In genomic region chr4:52713456-52713937, GRCh38 we compare ENCODE assay signal across 8 cellular contexts. TPM values are rescaled to one million over a fixed set of nuclear protein-coding genes. Genes with fewer than 3 reads are reported as not detected.
DNase-seq lines count a peak whose midpoint lies in the region; ATAC-seq, FAIRE-seq and TF ChIP-seq lines count a peak whose summit lies in the region.

No MANE protein-coding gene starts in this region.

- no peak overlapping the region for H3K27ac ChIP-seq in ACC112 (ENCODE audit: low read depth, low read length)
- H3K27ac ChIP-seq in HUES48 (ENCODE audit: low read depth, low read length), result peak overlapping the region; percentile 90
- H3K27ac ChIP-seq in K562 (ENCODE audit: extremely low read depth, low read depth, low read length), result peak overlapping the region; percentile 93
- H3K27ac ChIP-seq in mesenchymal stem cell (ENCODE audit: low read length, poor library complexity, severe bottlenecking), result no peak overlapping the region

- no peaks in the 10 kb centered on the region for H3K27me3 ChIP-seq in ACC112 (ENCODE audit: insufficient read depth, low read length)
- H3K27me3 ChIP-seq in HUES48 (ENCODE audit: control insufficient read depth, insufficient read depth, low read length), result no peaks in the 10 kb centered on the region
- no peaks in the 10 kb centered on the region; a peak in 1 of 5 replicates for H3K27me3 ChIP-seq in K562 (ENCODE audit: control insufficient read depth in 2 of 2, insufficient read depth in 2 of 2, low read length in 2 of 2)
- no peaks in the 10 kb centered on the region for H3K27me3 ChIP-seq in mesenchymal stem cell (ENCODE audit: control insufficient read depth in 1 of 2, insufficient read depth in 1 of 2, low read length in 2 of 2)

- H3K4me2 ChIP-seq in K562 (ENCODE audit: insufficient read depth, low read length), result peak overlapping the region; percentile 93
- H3K4me2 ChIP-seq in mesenchymal stem cell (ENCODE audit: low read length, poor library complexity, severe bottlenecking), result peak overlapping the region; percentile 73

- POLR2A ChIA-PET in K562 (lab: Yijun Ruan, JAX), result interaction anchor here (0.6 to 2.2 kb wide), 5 partner anchors 9 to 120 kb away, joined by 3 to 9 read pairs (median 7); no protein-coding TSS in a partner anchor

- no peak overlapping the region for H2BK5ac ChIP-seq in mesenchymal stem cell (ENCODE audit: low read depth, low read length, poor library complexity, severe bottlenecking)

- H3K79me2 ChIP-seq in ACC112 (ENCODE audit: control insufficient read depth, insufficient read depth, low read length, unreplicated experiment) (peaks cover 20% of the 10 kb centered on the region), K562 (ENCODE audit: control insufficient read depth, insufficient read depth, low read length) (peaks cover 41% of the 10 kb centered on the region)

- ATAC-seq in K562 (no peak), HG03565 (IDR thresholded peaks at IDR 0.05; ENCODE audit: unreplicated experiment) (no peak), left lobe of liver (no peak), HG03571 (IDR thresholded peaks at IDR 0.05; ENCODE audit: unreplicated experiment) (no peak)

- no peak overlapping the region for H2BK15ac ChIP-seq in mesenchymal stem cell (ENCODE audit: low read depth, poor library complexity, severe bottlenecking)

- H3K36me3 ChIP-seq in ACC112 (ENCODE audit: insufficient read depth, low read length), result peaks cover 28% of the 10 kb centered on the region
- H3K36me3 ChIP-seq in HUES48 (ENCODE audit: control insufficient read depth, insufficient read depth, low read length), result peaks cover 48% of the 10 kb centered on the region
- H3K36me3 ChIP-seq in K562 (ENCODE audit: control insufficient read depth, insufficient read depth, low read length), result peaks cover 52% of the 10 kb centered on the region
- H3K36me3 ChIP-seq in mesenchymal stem cell (ENCODE audit: control insufficient read depth in 1 of 2, insufficient read depth in 2 of 2, low read depth in 1 of 2, low read length in 2 of 2), result peaks cover 6 to 34% of the 10 kb centered on the region in 2 experiments

- no peak for TF ChIP-seq RAD21 in K562 (CRISPR knock-in tag; conservative IDR thresholded peaks at IDR 0.05 in 1 of 2, IDR thresholded peaks at IDR 0.05 in 1 of 2)

- H3K9me1 ChIP-seq in K562 (ENCODE audit: control insufficient read depth, insufficient read depth, low read length), result no peaks in the 10 kb centered on the region

- H4K20me1 ChIP-seq in K562 (replicated peaks; ENCODE audit: control insufficient read depth, insufficient read depth, low read length), result no peaks in the 10 kb centered on the region

- no peaks in the 10 kb centered on the region for H3K9me3 ChIP-seq in HUES48 (ENCODE audit: control insufficient read depth, insufficient read depth, low read length)
- no peaks in the 10 kb centered on the region for H3K9me3 ChIP-seq in K562 (replicated peaks; ENCODE audit: control insufficient read depth, insufficient read depth, low read depth, low read length)
- H3K9me3 ChIP-seq in mesenchymal stem cell (ENCODE audit: control insufficient read depth, low read length), result no peaks in the 10 kb centered on the region

- 1% methylated on average over 12 of the region's 12 CpGs for WGBS in K562 (ENCODE audit: insufficient coverage, low coverage, missing lambda C conversion rate)
- WGBS in mesenchymal stem cell, result 46% methylated on average over 10 of the region's 12 CpGs

- peak overlapping the region in 1 of 2 experiments; percentile 57 for H3K23ac ChIP-seq in mesenchymal stem cell (ENCODE audit: low read length in 2 of 2)

- H2BK120ac ChIP-seq in mesenchymal stem cell (ENCODE audit: low read depth, low read length), result no peak overlapping the region

- H3K14ac ChIP-seq in mesenchymal stem cell (ENCODE audit: low read length in 2 of 2), result no peak overlapping the region

- peak; percentile 9; the same call in 1 of the 2 replicates for TF ChIP-seq POLR2A in K562 (conservative IDR thresholded peaks at IDR 0.05)

- H2AFZ ChIP-seq in ACC112 (ENCODE audit: low read length, unreplicated experiment), result peak overlapping the region; percentile 72
- no peak overlapping the region for H2AFZ ChIP-seq in K562 (ENCODE audit: low read depth, low read length)
- no peak overlapping the region for H2AFZ ChIP-seq in mesenchymal stem cell (ENCODE audit: low read depth, low read length)

- in situ Hi-C loops in K562 (cut with MboI), result no loop called here

- intact Hi-C loops in K562 (cut with micrococcal nuclease), result loop anchor here (5.0 kb wide), 1 partner anchor 149 kb away; the partner anchor contains the start of gene RASL11B

- no peak overlapping the region for H2BK12ac ChIP-seq in mesenchymal stem cell (ENCODE audit: low read length in 2 of 2)

- H3K9ac ChIP-seq in HUES48 (ENCODE audit: low read depth, low read length) (peak overlapping the region; percentile 96), K562 (ENCODE audit: insufficient read depth in 1 of 2, low read depth in 2 of 2, low read length in 2 of 2) (peak overlapping the region; percentile 96 to 98), mesenchymal stem cell (ENCODE audit: low read length) (peak overlapping the region; percentile 93)

- H4K91ac ChIP-seq in mesenchymal stem cell (ENCODE audit: low read length), result no peak overlapping the region

- peak in 2 of 4 experiments; percentile 26 to 43 for DNase-seq in K562 (ENCODE audit: extremely low read depth in 1 of 4, low spot score in 3 of 4)
- DNase-seq in mesenchymal stem cell, result peak; percentile 25
- DNase-seq in activated gamma-delta T cell (lab: John Stamatoyannopoulos, UW), result no peak
- no peak for DNase-seq in left lobe of liver (ENCODE audit: low spot score)

- peak overlapping the region; percentile 71 for H2AK5ac ChIP-seq in mesenchymal stem cell (ENCODE audit: low read length, severe bottlenecking)

- peaks cover 8% of the 10 kb centered on the region for H3K79me1 ChIP-seq in mesenchymal stem cell (replicated peaks; ENCODE audit: low read length, poor library complexity, severe bottlenecking)

- CTCF ChIA-PET in K562 (lab: Yijun Ruan, JAX; ENCODE audit: low intra/inter-chr PET ratio), result no interaction called here

- peak overlapping the region; percentile 93 for H3K4me3 ChIP-seq in ACC112 (ENCODE audit: low read depth, low read length)
- H3K4me3 ChIP-seq in HUES48 (ENCODE audit: low read depth, low read length), result peak overlapping the region; percentile 92
- H3K4me3 ChIP-seq in K562, result peak overlapping the region; percentile 95
- H3K4me3 ChIP-seq in mesenchymal stem cell (ENCODE audit: insufficient read depth in 1 of 2, low read depth in 1 of 2, low read length in 2 of 2), result peak overlapping the region in 1 of 2 experiments; percentile 98

- no peak overlapping the region for H3K18ac ChIP-seq in mesenchymal stem cell (ENCODE audit: low read depth in 1 of 2, low read length in 2 of 2)

- TF ChIP-seq CTCF in K562 (IDR thresholded peaks at IDR 0.05 in 2 of 3, conservative IDR thresholded peaks at IDR 0.05 in 1 of 3; ENCODE audit: insufficient read depth in 2 of 3, low read depth in 1 of 3, low read length in 3 of 3), result no peak

- no peak overlapping the region for H4K8ac ChIP-seq in mesenchymal stem cell (ENCODE audit: low read length)

- no TSS peak for BruUV-seq in K562 (replicated peaks; lab: Mats Ljungman, UMichigan)

- FAIRE-seq in K562 (lab: Jason Lieb, UNC), result peak; percentile 29

- no peak for TF ChIP-seq EP300 in K562 (IDR thresholded peaks at IDR 0.05; ENCODE audit: low read length)

- no peak overlapping the region for H3K4ac ChIP-seq in mesenchymal stem cell (ENCODE audit: low read depth in 1 of 2, low read length in 2 of 2)

- H3K4me1 ChIP-seq in ACC112 (ENCODE audit: control insufficient read depth, insufficient read depth, low read length, unreplicated experiment) (peaks cover 21% of the 10 kb centered on the region), HUES48 (ENCODE audit: control insufficient read depth, insufficient read depth, low read length) (peaks cover 23% of the 10 kb centered on the region), K562 (replicated peaks in 1 of 2; ENCODE audit: control insufficient read depth in 2 of 2, insufficient read depth in 2 of 2, low read length in 2 of 2) (peaks cover 4 to 21% of the 10 kb centered on the region in 2 experiments; a peak in 4 of 5 replicates), mesenchymal stem cell (ENCODE audit: control insufficient read depth, insufficient read depth, low read depth, low read length) (peaks cover 9% of the 10 kb centered on the region)

RNA-seq across cellular contexts. Expression of gene ERVMER34-1, which starts 37.7 kb away (rescaled TPM):
- 0.81 and 0.99 TPM in 2 replicates for total RNA-seq in K562 (2011; cell fraction: chromatin; rRNA removed; ENCODE audit: low replicate concordance)
- 0.50 and 0.92 TPM in 2 replicates for total RNA-seq in K562 (2011; cell fraction: nucleolus; rRNA removed)
- 0.81 and 1.2 TPM in 2 replicates for total RNA-seq in K562 (2011; cell fraction: nucleoplasm; rRNA removed)
- total RNA-seq in K562 (2014; rRNA removed), result 0.18 and 0.24 TPM in 2 replicates
- total RNA-seq in K562 (2014; rRNA removed; fragmentation: Illumina TruSeq; extraction: Trizol), result 0.22 and 0.25 TPM in 2 replicates
- 0.15 and 0.25 TPM in 2 replicates for total RNA-seq in K562 (2015; rRNA removed; fragmentation: Illumina TruSeq; extraction: Trizol)
- total RNA-seq in K562 (2021), result 0.44 and 0.54 TPM in 2 replicates
- 0.57 TPM in 1 of 2 replicates, not detected in the other for polyA plus RNA-seq in K562 (2011; rRNA removed)
- polyA plus RNA-seq in K562 (2011; cell fraction: cytosol; rRNA removed), result 0.06 and 0.27 TPM in 2 replicates
- 0.14 TPM in 1 of 2 replicates, not detected in the other for polyA plus RNA-seq in K562 (2011; cell fraction: nucleus; rRNA removed)
- polyA plus RNA-seq in K562 (2012), result 0.29 and 0.30 TPM in 2 replicates
- polyA plus RNA-seq in K562 (2014; fragmentation: Illumina TruSeq; extraction: Trizol), result 0.39 and 0.40 TPM in 2 replicates
- under 1 TPM; 0.04 to 0.32 TPM for polyA plus RNA-seq in K562 (2014; fragmentation: Nextera tagmentation; extraction: Ambion mirVana)
- polyA plus RNA-seq in K562 (2014; rRNA removed), result 0.20 and 0.25 TPM in 2 replicates
- 0.60 TPM in 1 of 2 replicates, not detected in the other for polyA minus RNA-seq in K562 (2011; rRNA and poly(A)+ RNA removed)
- not detected in 2 replicates for polyA minus RNA-seq in K562 (2011; cell fraction: cytosol; rRNA and poly(A)+ RNA removed)
- 0.27 TPM in 1 of 2 replicates, not detected in the other for polyA minus RNA-seq in K562 (2011; cell fraction: nucleus; rRNA and poly(A)+ RNA removed)
- 0.75 TPM for polyA plus RNA-seq in mesenchymal stem cell (2013, experiment 1 of 2)
- polyA plus RNA-seq in mesenchymal stem cell (2013, experiment 2 of 2), result 0.63 TPM
- not detected for total RNA-seq in left lobe of liver

RNA-seq across cellular contexts. Expression of gene USP46, which starts 54.4 kb away (rescaled TPM):
- total RNA-seq in K562 (2011; cell fraction: chromatin; rRNA removed; ENCODE audit: low replicate concordance), result 16.2 and 23.2 TPM in 2 replicates
- 6.6 and 7.3 TPM in 2 replicates for total RNA-seq in K562 (2011; cell fraction: nucleolus; rRNA removed)
- total RNA-seq in K562 (2011; cell fraction: nucleoplasm; rRNA removed), result 8.6 and 12.2 TPM in 2 replicates
- total RNA-seq in K562 (2014; rRNA removed) (2.9 and 3.8 TPM in 2 replicates), K562 (2014; rRNA removed; fragmentation: Illumina TruSeq; extraction: Trizol) (11.2 and 11.7 TPM in 2 replicates), K562 (2015; rRNA removed; fragmentation: Illumina TruSeq; extraction: Trizol) (8.4 and 8.8 TPM in 2 replicates), K562 (2021) (11.2 and 11.7 TPM in 2 replicates), left lobe of liver (4.9 TPM)
- polyA plus RNA-seq in K562 (2011; rRNA removed) (9.7 and 11.0 TPM in 2 replicates), K562 (2014; fragmentation: Illumina TruSeq; extraction: Trizol) (8.4 and 9.5 TPM in 2 replicates), K562 (2014; fragmentation: Nextera tagmentation; extraction: Ambion mirVana) (1 to 10 TPM; 3.0 to 3.4 TPM), K562 (2014; rRNA removed) (5.2 and 6.7 TPM in 2 replicates)
- polyA plus RNA-seq in K562 (2011; cell fraction: cytosol; rRNA removed), result 1.6 and 3.3 TPM in 2 replicates
- 10.6 and 13.6 TPM in 2 replicates for polyA plus RNA-seq in K562 (2011; cell fraction: nucleus; rRNA removed)
- 5.5 and 7.7 TPM in 2 replicates for polyA plus RNA-seq in K562 (2012)
- 28.1 and 31.0 TPM in 2 replicates for polyA minus RNA-seq in K562 (2011; rRNA and poly(A)+ RNA removed)
- 5.1 and 6.3 TPM in 2 replicates for polyA minus RNA-seq in K562 (2011; cell fraction: cytosol; rRNA and poly(A)+ RNA removed)
- polyA minus RNA-seq in K562 (2011; cell fraction: nucleus; rRNA and poly(A)+ RNA removed), result 7.1 and 7.3 TPM in 2 replicates
- 48.6 TPM for polyA plus RNA-seq in mesenchymal stem cell (2013, experiment 1 of 2)
- polyA plus RNA-seq in mesenchymal stem cell (2013, experiment 2 of 2), result 51.3 TPM

Comparison
In these comparisons a context has a peak if more than half of its experiments do, and no peak if none do; other contexts are left out.
1. H3K27ac ChIP-seq: peak in HUES48 (single experiment) and K562 (single experiment); none in ACC112 (single experiment) and mesenchymal stem cell (single experiment).
2. Peak in every context shown above with its lines, with median percentiles within 50 percentile points of each other: H3K9ac ChIP-seq.